21 cellular contexts compared by ENCODE assay signal in genomic region chr22:42926768-42927167, GRCh38.
DNase-seq lines count a peak whose midpoint lies in the region; ATAC-seq and TF ChIP-seq lines count a peak whose summit lies in the region.
"Had no signal": no experiment of that assay in that cellular context is flagged by ENCODE, and none has a peak within 500 bp of the region (broad histone marks: within the 10 kb centered on the region; RNA-seq: fewer than 3 reads in every experiment).

No MANE protein-coding gene starts in this region.

- ATAC-seq in left lung (no peak), HG03432 (IDR thresholded peaks at IDR 0.05; ENCODE audit: unreplicated experiment) (no peak), HG03565 (IDR thresholded peaks at IDR 0.05; ENCODE audit: unreplicated experiment) (no peak)
- ATAC-seq: activated naive CD8-positive, alpha-beta T cell treated with anti-CD3 and anti-CD28 coated beads, Interleukin-2, amount 50 U/mL, for 24 hours had no signal

- H3K27me3 ChIP-seq in BLaER1 = no peaks in the 10 kb centered on the region
- H3K27me3 ChIP-seq in left lung = no peaks in the 10 kb centered on the region
- H3K27me3 ChIP-seq in prostate gland (replicated peaks; ENCODE audit: insufficient read depth) = no peaks in the 10 kb centered on the region
- H3K27me3 ChIP-seq: dorsolateral prefrontal cortex, suprapubic skin had no signal

- peaks cover 0 to 2% (median 0%) of the 10 kb centered on the region in 7 donors for H3K9me3 Mint-ChIP-seq in CD14-positive monocyte
- H3K9me3 Mint-ChIP-seq: activated CD4-positive, alpha-beta T cell treated with anti-CD3 and anti-CD28 coated beads, Interleukin-2, amount 10 ng/mL, durations not matched to agents 24 days and 14 days; activated naive CD8-positive, alpha-beta T cell treated with anti-CD3 and anti-CD28 coated beads, Interleukin-2, amount 50 U/mL, for 24 hours; CD8-positive, alpha-beta memory T cell; nephron had no signal

- peaks cover 85% of the 10 kb centered on the region for H3K4me1 Mint-ChIP-seq in CD14-positive monocyte

- H3K9ac ChIP-seq in BLaER1 = 0 out of 2 replicates have a peak overlapping the region, but pooled peaks have one; percentile 0

- H3K9me3 ChIP-seq in BLaER1 = no peaks in the 10 kb centered on the region
- no peaks in the 10 kb centered on the region for H3K9me3 ChIP-seq in left lung
- H3K9me3 ChIP-seq in prostate gland = no peaks in the 10 kb centered on the region
- H3K9me3 ChIP-seq: suprapubic skin had no signal

- peaks cover 99% of the 10 kb centered on the region for H4K20me1 ChIP-seq in BLaER1

- H3K4me2 ChIP-seq in BLaER1 = peak overlapping the region; percentile 60

- H3K27ac ChIP-seq in BLaER1 = no peak overlapping the region
- H3K27ac ChIP-seq in VCaP = peak overlapping the region; percentile 95
- H3K27ac ChIP-seq in left lung = peak overlapping the region; percentile 13 to 33
- H3K27ac ChIP-seq in prostate gland = peak overlapping the region; percentile 67 to 93

- no peak for TF ChIP-seq POLR2A in prostate gland (IDR thresholded peaks at IDR 0.05)

- H3K27me3 Mint-ChIP-seq in CD14-positive monocyte (ENCODE audit: low read depth in 3 of 3) = peaks cover 0 to 5% (median 2%) of the 10 kb centered on the region in 3 donors
- H3K27me3 Mint-ChIP-seq: activated CD4-positive, alpha-beta T cell treated with anti-CD3 and anti-CD28 coated beads, Interleukin-2, amount 10 ng/mL, durations not matched to agents 24 days and 14 days; activated naive CD8-positive, alpha-beta T cell treated with anti-CD3 and anti-CD28 coated beads, Interleukin-2, amount 50 U/mL, for 24 hours had no signal

- peak overlapping the region in 3 of 7 donors; percentile 2 to 45 (median 34) for H3K27ac Mint-ChIP-seq in CD14-positive monocyte
- H3K27ac Mint-ChIP-seq: activated CD4-positive, alpha-beta T cell treated with anti-CD3 and anti-CD28 coated beads, Interleukin-2, amount 10 ng/mL, durations not matched to agents 24 days and 14 days had no signal

- 54% methylated on average over 5 of the region's 5 CpGs for WGBS in prostate gland

- peaks cover 25 to 27% of the 10 kb centered on the region in 2 donors for H3K36me3 Mint-ChIP-seq in CD14-positive monocyte

- H3K4me1 ChIP-seq in BLaER1 (peaks cover 87% of the 10 kb centered on the region), left lung (peaks cover 42 to 85% of the 10 kb centered on the region in 2 donors), prostate gland (replicated peaks) (peaks cover 36% of the 10 kb centered on the region)

- DNase-seq in left lung = no peak
- no peak for DNase-seq in prostate gland (ENCODE audit: low spot score)
- DNase-seq in CD14-positive monocyte (ENCODE audit: low spot score) = no peak
- DNase-seq in GM20000 (ENCODE audit: low spot score) = no peak
- DNase-seq: activated CD4-positive, alpha-beta T cell treated with anti-CD3 and anti-CD28 coated beads, Interleukin-2, amount 10 ng/mL, durations not matched to agents 24 days and 14 days; activated CD8-positive, alpha-beta memory T cell treated with anti-CD3 and anti-CD28 coated beads, Interleukin-2, amount 50 U/mL, for 4 hours; activated effector memory CD4-positive, alpha-beta T cell treated with Interleukin-2 at 50 U/mL for 16 hours; activated naive CD8-positive, alpha-beta T cell treated with anti-CD3 and anti-CD28 coated beads, Interleukin-2, amount 50 U/mL, for 24 hours; CD8-positive, alpha-beta memory T cell; DMS79; dorsolateral prefrontal cortex; NCI-H187; SHP77; stimulated activated CD4-positive, alpha-beta T cell treated with anti-CD3 and anti-CD28 coated beads, Interleukin-12 subunit alpha, Interleukin-12 subunit beta, amount 100 ng/mL, for 4 hours had no signal

- no peak for TF ChIP-seq CTCF in VCaP (conservative IDR thresholded peaks at IDR 0.05)
- TF ChIP-seq CTCF in left lung (IDR thresholded peaks at IDR 0.05) = no peak
- no peak for TF ChIP-seq CTCF in prostate gland (IDR thresholded peaks at IDR 0.05)
- no peak for TF ChIP-seq CTCF in CD14-positive monocyte (IDR thresholded peaks at IDR 0.05)
- TF ChIP-seq CTCF in GM20000 (IDR thresholded peaks at IDR 0.05; ENCODE audit: extremely low read depth, missing control alignments) = no peak

- H3K4me3 Mint-ChIP-seq in CD14-positive monocyte = no peak overlapping the region
- H3K4me3 Mint-ChIP-seq: activated CD4-positive, alpha-beta T cell treated with anti-CD3 and anti-CD28 coated beads, Interleukin-2, amount 10 ng/mL, durations not matched to agents 24 days and 14 days; activated naive CD8-positive, alpha-beta T cell treated with anti-CD3 and anti-CD28 coated beads, Interleukin-2, amount 50 U/mL, for 24 hours; CD8-positive, alpha-beta memory T cell; nephron had no signal

- H3K4me3 ChIP-seq in BLaER1 = no peak overlapping the region
- H3K4me3 ChIP-seq in left lung = no peak overlapping the region
- no peak overlapping the region for H3K4me3 ChIP-seq in prostate gland
- H3K4me3 ChIP-seq: dorsolateral prefrontal cortex, lung, suprapubic skin had no signal

- intact Hi-C loops in left lung (cut with DNase I) = no loop called here
- intact Hi-C loops in prostate gland (cut with DNase I) = no loop called here
- intact Hi-C loops in CD14-positive monocyte (cut with micrococcal nuclease) = loop anchor here in 1 of 2 donors (5.0 kb wide), 1 partner anchor 36 kb away; no protein-coding TSS in a partner anchor

- peaks cover 16% of the 10 kb centered on the region for H3K36me3 ChIP-seq in BLaER1
- H3K36me3 ChIP-seq in left lung = no peaks in the 10 kb centered on the region
- H3K36me3 ChIP-seq in prostate gland = no peaks in the 10 kb centered on the region
- H3K36me3 ChIP-seq: suprapubic skin had no signal
